ENCODE assay signal across 1 cellular context in genomic region chr5:154199263-154199662, GRCh38.
A peak's percentile ranks its signal among the peaks of the same experiment; 100 is the strongest.
TF ChIP-seq lines count a peak whose summit lies in the region.

No MANE protein-coding gene starts in this region.

TF ChIP-seq in HEK293, 187 proteins besides CTCF, POLR2A, EP300 and RAD21 (continued from another document):
- TF ChIP-seq ZNF580 (tag by site-specific recombination; IDR thresholded peaks at IDR 0.05) (no peak), MYNN (tag by site-specific recombination; IDR thresholded peaks at IDR 0.05; ENCODE audit: borderline replicate concordance) (no peak), ZNF707 (tag by site-specific recombination; IDR thresholded peaks at IDR 0.05) (no peak), ZNF544 (tag by site-specific recombination; IDR thresholded peaks at IDR 0.05) (no peak), ZFP41 (tag by site-specific recombination; IDR thresholded peaks at IDR 0.05; ENCODE audit: borderline replicate concordance) (no peak), REST (tag by site-specific recombination; IDR thresholded peaks at IDR 0.05) (no peak), KLF1 (tag by site-specific recombination; IDR thresholded peaks at IDR 0.05) (no peak), PBX3 (CRISPR knock-in tag; IDR thresholded peaks at IDR 0.05) (no peak), KLF7 (tag by site-specific recombination; IDR thresholded peaks at IDR 0.05; ENCODE audit: borderline replicate concordance) (no peak), ZNF777 (tag by site-specific recombination; IDR thresholded peaks at IDR 0.05; ENCODE audit: borderline replicate concordance) (no peak), BCL11B (tag by site-specific recombination; IDR thresholded peaks at IDR 0.05; ENCODE audit: low read depth) (no peak), ZFHX2 (tag by site-specific recombination; conservative IDR thresholded peaks at IDR 0.05) (peak; percentile 41), GLI2 (tag by site-specific recombination; IDR thresholded peaks at IDR 0.05; ENCODE audit: borderline replicate concordance, low read depth) (no peak), ZNF501 (tag by site-specific recombination; IDR thresholded peaks at IDR 0.05) (no peak), HOXC10 (CRISPR knock-in tag; IDR thresholded peaks at IDR 0.05) (no peak), ZNF16 (tag by site-specific recombination; IDR thresholded peaks at IDR 0.05; ENCODE audit: low read depth) (no peak), GFI1B (tag by site-specific recombination; IDR thresholded peaks at IDR 0.05) (no peak), OVOL3 (tag by site-specific recombination; IDR thresholded peaks at IDR 0.05) (no peak), ZNF624 (tag by site-specific recombination; IDR thresholded peaks at IDR 0.05) (no peak), ZNF629 (tag by site-specific recombination; IDR thresholded peaks at IDR 0.05) (no peak), ZNF600 (tag by site-specific recombination; IDR thresholded peaks at IDR 0.05) (no peak), ZSCAN5A (tag by site-specific recombination; IDR thresholded peaks at IDR 0.05) (no peak), EGR2 (tag by site-specific recombination; IDR thresholded peaks at IDR 0.05; ENCODE audit: low read depth) (0 out of 2 replicates have a peak, but pooled peaks have one; percentile 10), ZNF670 (tag by site-specific recombination; IDR thresholded peaks at IDR 0.05; ENCODE audit: low read depth) (no peak)
TF ChIP-seq in HEK293: peak in this region for 4.
